ENCODE assay signal across 22 cellular contexts in the genomic region with DNA sequence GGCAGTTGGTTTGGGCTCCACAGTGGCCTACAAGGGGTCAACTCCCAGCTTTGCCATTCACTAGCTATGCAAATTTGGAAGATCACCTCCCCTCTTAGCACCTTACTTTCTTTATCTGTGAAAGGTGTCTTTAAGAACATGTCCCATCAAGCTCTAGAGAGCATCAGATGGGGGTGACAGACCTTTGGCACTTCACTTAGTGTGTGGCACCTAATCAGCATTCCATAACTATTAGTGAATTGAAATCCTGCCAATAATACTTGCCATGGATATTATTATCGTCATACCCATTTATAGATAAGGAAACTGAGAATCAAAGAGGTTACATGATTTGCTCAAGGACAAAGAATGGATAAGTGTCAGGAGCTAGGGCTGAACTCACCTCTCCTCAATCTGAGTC.
"Had no signal": no experiment of that assay in that cellular context is flagged by ENCODE, and none has a peak within 500 bp of the region (broad histone marks: within the 10 kb centered on the region; RNA-seq: fewer than 3 reads in every experiment).

No MANE protein-coding gene starts in this region.

- DNase-seq: activated CD4-positive, alpha-beta T cell treated with anti-CD3 and anti-CD28 coated beads for 4 hours; activated CD4-positive, alpha-beta T cell treated with anti-CD3 and anti-CD28 coated beads, Interleukin-2, amount 50 U/mL, for 48 hours; activated CD8-positive, alpha-beta memory T cell treated with anti-CD3 and anti-CD28 coated beads for 24 hours; activated effector memory CD4-positive, alpha-beta T cell treated with anti-CD3 and anti-CD28 coated beads, Interleukin-2, amount 50 U/mL, for 16 hours; activated naive CD4-positive, alpha-beta T cell treated with anti-CD3 and anti-CD28 coated beads, Interleukin-2, amount 10 ng/mL, durations not matched to agents 7 days and 5 days; activated naive CD8-positive, alpha-beta T cell treated with anti-CD3 and anti-CD28 coated beads, Interleukin-2, amount 10 ng/mL, durations not matched to agents 7 days and 5 days; central memory CD4-positive, alpha-beta T cell; esophagus squamous epithelium; left lung; lower lobe of right lung; mesendoderm; natural killer cell; occipital lobe; right cardiac atrium; stimulated activated naive B cell treated with anti-CD40 and anti-IgM and Interleukin-4, amounts not matched to agents 10 μg/mL and 1 μg/mL and 100 μg/mL, for 72 hours; stomach; thyroid gland; upper lobe of left lung had no signal

- H3K4me1 ChIP-seq: ascending aorta, left lung, lower lobe of right lung, stomach, thyroid gland, upper lobe of left lung had no signal

- H3K27ac ChIP-seq: ascending aorta, brain microvascular endothelial cell, esophagus squamous epithelium, left lung, lower lobe of right lung, neural progenitor cell, stomach, thyroid gland, upper lobe of left lung, VCaP had no signal

- ATAC-seq: left lung; lower lobe of right lung; natural killer cell; right cardiac atrium; stimulated activated naive B cell treated with anti-CD40 and anti-IgM and Interleukin-4, amounts not matched to agents 10 μg/mL and 1 μg/mL and 100 μg/mL, for 72 hours had no signal

- H3K4me3 ChIP-seq: ascending aorta, esophagus squamous epithelium, left lung, lower lobe of right lung, neural progenitor cell, stomach, thyroid gland, upper lobe of left lung had no signal

- H3K27me3 ChIP-seq: ascending aorta, brain microvascular endothelial cell, esophagus squamous epithelium, left lung, stomach, thyroid gland, upper lobe of left lung had no signal

- H3K36me3 ChIP-seq: ascending aorta, brain microvascular endothelial cell, esophagus squamous epithelium, left lung, lower lobe of right lung, neural progenitor cell, stomach, thyroid gland, upper lobe of left lung had no signal

- H3K9me3 ChIP-seq: ascending aorta, esophagus squamous epithelium, left lung, lower lobe of right lung, stomach, thyroid gland, upper lobe of left lung had no signal
